Comparison of ENCODE assay signal across 17 cellular contexts in the genomic region with DNA sequence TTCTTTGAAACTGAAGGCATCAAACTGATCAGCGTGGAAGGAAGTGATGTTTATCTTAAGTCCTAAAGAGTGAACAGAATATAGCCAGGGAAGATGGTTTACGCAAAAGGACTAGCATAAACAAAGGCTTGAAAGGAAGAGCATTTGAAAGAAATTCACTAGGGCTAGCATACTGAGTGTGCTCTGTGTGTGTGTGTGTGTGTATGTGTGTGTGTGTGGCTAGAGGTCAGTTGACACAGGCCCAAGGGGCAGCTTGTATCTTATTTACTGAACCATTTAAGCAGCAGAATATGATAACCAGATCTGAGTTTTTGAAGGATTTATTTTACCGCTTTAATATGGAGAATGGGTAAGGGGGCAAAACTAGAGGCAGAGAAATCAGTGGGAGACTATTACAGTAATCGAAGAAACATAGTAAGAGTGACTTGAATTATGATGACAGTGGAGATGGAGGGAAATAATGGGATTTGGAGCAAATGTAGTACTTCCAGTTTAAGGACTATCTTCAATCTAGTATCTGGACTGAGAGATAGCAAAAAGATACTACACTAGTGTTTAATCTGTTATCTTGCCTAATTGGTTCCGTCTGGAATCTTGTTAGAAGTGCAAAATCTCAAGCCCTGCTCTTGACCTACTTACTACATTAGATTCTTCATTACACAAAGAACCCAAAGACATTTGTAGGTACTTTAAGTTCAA. TPM values are rescaled to one million over a fixed set of nuclear protein-coding genes. Genes with fewer than 3 reads are reported as not detected.
DNase-seq lines count a peak whose midpoint lies in the region; ATAC-seq, FAIRE-seq and TF ChIP-seq lines count a peak whose summit lies in the region.
"Had no signal": no experiment of that assay in that cellular context is flagged by ENCODE, and none has a peak within 500 bp of the region (broad histone marks: within the 10 kb centered on the region; RNA-seq: fewer than 3 reads in every experiment).

No MANE protein-coding gene starts in this region.

- no peak for TF ChIP-seq CTCF in Loucy (conservative IDR thresholded peaks at IDR 0.05; ENCODE audit: low read length)

- peak overlapping the region; percentile 1 for H3K9ac ChIP-seq in Loucy (ENCODE audit: low read depth, low read length, poor library complexity, severe bottlenecking)

- FAIRE-seq in small intestine (lab: Jason Lieb, UNC), result no peak

- 78 to 85% (median 84%) methylated on average over 5 of the region's 5 CpGs for WGBS in small intestine, 3 donors

- H3K4me1 ChIP-seq in Loucy (ENCODE audit: insufficient read depth, low read length, poor library complexity, severe bottlenecking) (peaks cover 12% of the 10 kb centered on the region), small intestine (ENCODE audit: control insufficient read depth in 2 of 2, insufficient read depth in 1 of 2, low read depth in 1 of 2, low read length in 1 of 2) (no peaks in the 10 kb centered on the region)

- H3F3A ChIP-seq in Loucy (ENCODE audit: low read depth), result no peaks in the 10 kb centered on the region

- H3K36me3 ChIP-seq in Loucy (ENCODE audit: insufficient read depth, low read length), result peaks cover 22% of the 10 kb centered on the region; the same call in 1 of the 2 replicates
- H3K36me3 ChIP-seq in small intestine (ENCODE audit: control insufficient read depth in 2 of 2, insufficient read depth in 2 of 2, low read length in 2 of 2), result no peaks in the 10 kb centered on the region

- H3K79me2 ChIP-seq in Loucy (ENCODE audit: insufficient read depth, low read length), result no peaks in the 10 kb centered on the region

- H3K27me3 ChIP-seq in Loucy (ENCODE audit: insufficient read depth, low read length, poor library complexity, severe bottlenecking) (no peaks in the 10 kb centered on the region), small intestine (ENCODE audit: control insufficient read depth in 2 of 2, insufficient read depth in 2 of 2, low read length in 2 of 2) (no peaks in the 10 kb centered on the region)

- no peaks in the 10 kb centered on the region for H3K9me2 ChIP-seq in Loucy (replicated peaks; ENCODE audit: low read depth, low read length)

- H3K4me2 ChIP-seq in Loucy (ENCODE audit: low read depth, low read length, poor library complexity, severe bottlenecking), result peak overlapping the region; percentile 35

- H3K4me3 ChIP-seq in Loucy (ENCODE audit: low read length, poor library complexity, severe bottlenecking), result no peak overlapping the region
- H3K4me3 ChIP-seq in small intestine (ENCODE audit: low read depth in 1 of 2, low read length in 2 of 2), result no peak overlapping the region

- no peak overlapping the region for H2AFZ ChIP-seq in Loucy (ENCODE audit: low read length)

- H3K27ac ChIP-seq in small intestine (ENCODE audit: low read depth in 1 of 2, low read length in 1 of 2), result no peak overlapping the region

- peak; percentile 5 for DNase-seq in UCSD-AML1 (lab: John Stamatoyannopoulos, UW; ENCODE audit: unreplicated experiment)
- peak; percentile 46 for DNase-seq in iris pigment epithelial cell (ENCODE audit: low read depth)
- no peak for DNase-seq in small intestine
- no peak for DNase-seq in HPDE6-E6E7 (ENCODE audit: extremely low spot score)
- no peak for DNase-seq in KG1 (lab: John Stamatoyannopoulos, UW)
- DNase-seq: ACHN; C1 segment of cervical spinal cord; CD8-positive, alpha-beta memory T cell; DMS79; H9; NCI-H1105; NCI-H2081; NCI-H510A treated with DMSO at 0.1 percent for 48 hours; NCI-H82; SHP77 had no signal

- no peaks in the 10 kb centered on the region for H4K20me1 ChIP-seq in Loucy (ENCODE audit: insufficient read depth, low read length, poor library complexity, severe bottlenecking)

- H3K9me3 ChIP-seq in Loucy (ENCODE audit: insufficient read depth, low read depth, low read length) (no peaks in the 10 kb centered on the region), small intestine (ENCODE audit: control insufficient read depth, low read depth) (no peaks in the 10 kb centered on the region)

- no peak for ATAC-seq in GM18909 (IDR thresholded peaks at IDR 0.05; ENCODE audit: poor library complexity, unreplicated experiment)

RNA-seq across cellular contexts. Expression of a gene that starts 36.9 kb away (rescaled TPM):
- polyA plus RNA-seq in small intestine, result 1 to 10 TPM; 4.1 to 6.0 (median 5.1) TPM

RNA-seq across cellular contexts. Expression of a gene that starts 37.2 kb away (rescaled TPM):
- 10 to 100 TPM; 14.5 to 25.5 (median 23.5) TPM for polyA plus RNA-seq in small intestine

Comparison
In these comparisons a context has a peak if more than half of its experiments do, and no peak if none do; other contexts are left out.
1. DNase-seq: peak in UCSD-AML1 (single experiment) and iris pigment epithelial cell (single experiment); none in small intestine (single experiment), HPDE6-E6E7 (single experiment) and KG1 (single experiment).